ENCODE assay signal across 8 cellular contexts in genomic region chr1:32972814-32973428, GRCh38. TPM values are rescaled to one million over a fixed set of nuclear protein-coding genes. Genes with fewer than 3 reads are reported as not detected.
DNase-seq lines count a peak whose midpoint lies in the region; ATAC-seq and TF ChIP-seq lines count a peak whose summit lies in the region.

No MANE protein-coding gene starts in this region.

- no peaks in the 10 kb centered on the region for H3K9me2 ChIP-seq in Karpas-422 (replicated peaks; ENCODE audit: insufficient read depth, low read length)

- no peaks in the 10 kb centered on the region for H3K9me3 ChIP-seq in adrenal gland (replicated peaks in 1 of 3)
- H3K9me3 ChIP-seq in right cardiac atrium (ENCODE audit: control insufficient read depth, low read length), result no peaks in the 10 kb centered on the region
- H3K9me3 ChIP-seq in ovary, result no peaks in the 10 kb centered on the region
- H3K9me3 ChIP-seq in Karpas-422 (ENCODE audit: low read length), result no peaks in the 10 kb centered on the region

- no peak overlapping the region for H2AFZ ChIP-seq in Karpas-422 (ENCODE audit: low read length)

- WGBS in adrenal gland, 4 donors, result 2 to 3% (median 2%) methylated on average over 16 to 58 of the region's 58 CpGs
- under 1% methylated on average over 58 of the region's 58 CpGs for WGBS in right cardiac atrium
- 0 to 1% (median 1%) methylated on average over 55 to 58 of the region's 58 CpGs for WGBS in ovary, 3 donors

- no peaks in the 10 kb centered on the region for H3K79me2 ChIP-seq in Karpas-422 (ENCODE audit: low read length)

- H3K9ac ChIP-seq in Karpas-422 (ENCODE audit: low read length), result no peak overlapping the region

- no peaks in the 10 kb centered on the region for H3K36me3 ChIP-seq in adrenal gland (replicated peaks in 1 of 2)
- H3K36me3 ChIP-seq in ovary, result no peaks in the 10 kb centered on the region
- H3K36me3 ChIP-seq in Karpas-422 (ENCODE audit: insufficient read depth, low read length), result no peaks in the 10 kb centered on the region

- peak; percentile 84 for DNase-seq in DMS53 (lab: John Stamatoyannopoulos, UW)
- peak; percentile 60 to 78 for DNase-seq in NCI-H1930 (lab: John Stamatoyannopoulos, UW)
- peak; percentile 58 to 82 (median 72) for DNase-seq in adrenal gland
- peak; percentile 57 to 81 (median 81) for DNase-seq in right cardiac atrium
- DNase-seq in ovary, result peak; percentile 41 to 64 (median 57)
- no peak for DNase-seq in effector CD8-positive, alpha-beta T cell (lab: John Stamatoyannopoulos, UW)
- DNase-seq in Karpas-422, result no peak

- no peak overlapping the region for H3K4me2 ChIP-seq in Karpas-422 (ENCODE audit: low read depth, low read length, poor library complexity, severe bottlenecking)

- TF ChIP-seq CTCF in adrenal gland (IDR thresholded peaks at IDR 0.05) (no peak), ovary (IDR thresholded peaks at IDR 0.05) (no peak)

- intact Hi-C loops in adrenal gland (cut with DNase I) (no loop called here), right cardiac atrium (cut with DNase I) (no loop called here), ovary (cut with DNase I) (no loop called here)

- TF ChIP-seq POLR2A in adrenal gland (IDR thresholded peaks at IDR 0.05) (peak in 1 of 2 donors; percentile 45), ovary (IDR thresholded peaks at IDR 0.05) (no peak)

- ATAC-seq in right cardiac atrium (peak; percentile 90 to 91), HG03097 (IDR thresholded peaks at IDR 0.05; ENCODE audit: low FRiP score, unreplicated experiment) (no peak)

- TF ChIP-seq EP300 in ovary (IDR thresholded peaks at IDR 0.05), result no peak

- H4K20me1 ChIP-seq in Karpas-422 (ENCODE audit: insufficient read depth, low read depth, low read length), result no peaks in the 10 kb centered on the region

- H3K27ac ChIP-seq in adrenal gland (peak overlapping the region in 3 of 5 donors; percentile 39 to 55 (median 41)), right cardiac atrium (ENCODE audit: low read length) (no peak overlapping the region), ovary (peak overlapping the region in 1 of 2 donors; percentile 44), Karpas-422 (ENCODE audit: low read length) (no peak overlapping the region)

- H3K4me1 ChIP-seq in adrenal gland (replicated peaks in 1 of 2), result no peaks in the 10 kb centered on the region
- H3K4me1 ChIP-seq in right cardiac atrium (ENCODE audit: control insufficient read depth, insufficient read depth, low read length), result no peaks in the 10 kb centered on the region
- no peaks in the 10 kb centered on the region for H3K4me1 ChIP-seq in ovary (ENCODE audit: insufficient read depth)
- no peaks in the 10 kb centered on the region for H3K4me1 ChIP-seq in Karpas-422 (ENCODE audit: low read length)

- peak overlapping the region in 3 of 4 donors; percentile 44 to 79 (median 70) for H3K4me3 ChIP-seq in adrenal gland
- H3K4me3 ChIP-seq in right cardiac atrium (ENCODE audit: low read length), result peak overlapping the region; percentile 78
- peak overlapping the region; percentile 48 for H3K4me3 ChIP-seq in ovary
- no peak overlapping the region for H3K4me3 ChIP-seq in Karpas-422 (ENCODE audit: low read length)

- H3K27me3 ChIP-seq in adrenal gland (no peaks in the 10 kb centered on the region), right cardiac atrium (ENCODE audit: control insufficient read depth, insufficient read depth) (no peaks in the 10 kb centered on the region), ovary (no peaks in the 10 kb centered on the region), Karpas-422 (ENCODE audit: low read length) (no peaks in the 10 kb centered on the region)

RNA-seq across cellular contexts. Expression of gene RNF19B, which starts 8.3 kb away (rescaled TPM):
- 10 to 100 TPM; 16.9 to 36.5 (median 26.0) TPM for total RNA-seq in adrenal gland
- 10 to 100 TPM in 1 of 3 donors, 1 to 10 TPM in 2; 4.7 to 10.5 (median 6.7) TPM for polyA plus RNA-seq in adrenal gland
- total RNA-seq in right cardiac atrium, result 10 to 100 TPM in 3 of 4 donors, 1 to 10 TPM in 1; 9.8 to 12.5 (median 11.3) TPM
- 3.8 TPM for polyA plus RNA-seq in right cardiac atrium
- total RNA-seq in ovary, result 10 to 100 TPM; 13.2 to 38.0 (median 15.0) TPM
- 10 to 100 TPM; 11.2 to 18.9 TPM for polyA plus RNA-seq in ovary
- 86.1 and 160 TPM in 2 replicates for total RNA-seq in Karpas-422 (2014; rRNA removed; shearing (Covaris generic); ENCODE audit: low replicate concordance)

Comparison
In these comparisons a context has a peak if more than half of its experiments do, and no peak if none do; other contexts are left out.
1. DNase-seq: peak in DMS53 (single experiment), NCI-H1930 (2 of 2), adrenal gland (7 of 7), right cardiac atrium (3 of 3) and ovary (5 of 5); none in effector CD8-positive, alpha-beta T cell (single experiment) and Karpas-422 (single experiment).
2. H3K27ac ChIP-seq: peak in adrenal gland (3 of 5); none in right cardiac atrium (single experiment) and Karpas-422 (single experiment).